ENCODE assay signal across 19 cellular contexts in the genomic region with DNA sequence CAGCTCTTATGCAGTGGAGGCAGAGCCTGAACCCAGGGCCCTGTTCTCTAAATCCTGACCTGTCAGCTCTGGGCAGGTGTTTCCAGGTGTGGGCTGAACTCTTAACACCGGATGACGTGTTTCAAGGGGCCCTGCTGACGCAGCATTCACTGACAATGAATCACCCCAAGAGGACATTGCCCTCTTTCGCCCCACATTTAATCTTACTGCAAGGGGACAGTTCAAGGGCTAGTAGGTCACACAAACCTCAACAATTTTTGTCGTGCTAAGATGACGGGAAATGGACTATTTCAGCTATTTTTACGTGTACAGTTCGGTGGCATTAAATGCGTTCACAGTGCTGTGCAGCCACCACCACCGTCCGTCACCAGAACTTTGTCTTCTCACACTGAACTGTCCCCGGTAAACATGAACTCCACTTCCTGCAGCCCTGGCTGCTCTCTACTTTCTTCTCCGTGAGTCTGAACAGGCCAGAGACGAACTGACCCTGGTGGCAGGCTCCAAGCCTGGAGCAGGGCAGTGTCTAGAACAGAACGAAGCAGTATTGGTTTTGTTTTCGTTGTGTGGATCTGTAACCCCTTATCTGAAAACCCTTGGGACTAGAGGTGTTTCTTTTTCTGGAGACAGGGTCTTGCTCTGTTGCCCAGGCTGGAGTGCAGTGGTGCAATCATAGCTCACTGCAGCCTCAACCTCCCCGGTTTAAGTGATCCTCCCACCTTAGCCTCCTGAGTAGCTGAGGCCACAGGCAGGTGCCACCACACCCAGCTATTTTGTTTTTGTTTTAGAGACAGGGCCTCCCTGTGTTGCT.
DNase-seq lines count a peak whose midpoint lies in the region; ATAC-seq, FAIRE-seq and TF ChIP-seq lines count a peak whose summit lies in the region.
"Had no signal": no experiment of that assay in that cellular context is flagged by ENCODE, and none has a peak within 500 bp of the region (broad histone marks: within the 10 kb centered on the region; RNA-seq: fewer than 3 reads in every experiment).

No MANE protein-coding gene starts in this region.

- peaks cover 81% of the 10 kb centered on the region for H3K4me1 Mint-ChIP-seq in HFFc6 (ENCODE audit: low read depth)
- H3K4me1 Mint-ChIP-seq in nephron = peaks cover 81% of the 10 kb centered on the region
- H3K4me1 Mint-ChIP-seq: activated naive CD8-positive, alpha-beta T cell treated with anti-CD3 and anti-CD28 coated beads for 36 hours had no signal

- H3K36me3 Mint-ChIP-seq in HFFc6 (ENCODE audit: low read depth) (peaks cover 14% of the 10 kb centered on the region), nephron (ENCODE audit: low read depth) (no peaks in the 10 kb centered on the region)
- H3K36me3 Mint-ChIP-seq: activated naive CD8-positive, alpha-beta T cell treated with anti-CD3 and anti-CD28 coated beads for 36 hours had no signal

- no peaks in the 10 kb centered on the region for H3K27me3 ChIP-seq in duodenal mucosa (ENCODE audit: control insufficient read depth in 1 of 2, insufficient read depth in 2 of 2, low read length in 2 of 2)
- no peaks in the 10 kb centered on the region for H3K27me3 ChIP-seq in SK-N-SH (ENCODE audit: insufficient read depth)
- H3K27me3 ChIP-seq: gastrocnemius medialis, upper lobe of right lung had no signal

- H3K4me1 ChIP-seq in A549 (peaks cover 11% of the 10 kb centered on the region), duodenal mucosa (ENCODE audit: control insufficient read depth in 1 of 2, insufficient read depth in 2 of 2, low read length in 2 of 2) (peaks cover 35 to 47% of the 10 kb centered on the region in 2 donors), SK-N-SH (ENCODE audit: control insufficient read depth in 1 of 2, insufficient read depth in 2 of 2, low read depth in 1 of 2, low read length in 1 of 2) (peaks cover 9 to 63% of the 10 kb centered on the region in 2 experiments; a peak in 3 of 4 replicates)

- no peak for TF ChIP-seq EP300 in A549 (IDR thresholded peaks at IDR 0.05)
- TF ChIP-seq EP300 in SK-N-SH (IDR thresholded peaks at IDR 0.05; ENCODE audit: borderline replicate concordance in 1 of 2, low read depth in 1 of 2, low read length in 1 of 2) = no peak

- no peak for TF ChIP-seq POLR2A in A549 (IDR thresholded peaks at IDR 0.05; ENCODE audit: low read length)

- H3K27ac ChIP-seq in A549 (no peak overlapping the region), duodenal mucosa (ENCODE audit: low read depth, low read length) (peak overlapping the region; percentile 39), SK-N-SH (ENCODE audit: low read depth in 2 of 2, low read length in 1 of 2) (no peak overlapping the region)
- H3K27ac ChIP-seq: gastrocnemius medialis had no signal

- FAIRE-seq in A549 (lab: Jason Lieb, UNC) = no peak
- FAIRE-seq: endometrium had no signal

- no peaks in the 10 kb centered on the region for H3F3A ChIP-seq in SK-N-SH (replicated peaks; ENCODE audit: insufficient read depth)

- H3K79me2 ChIP-seq in SK-N-SH (ENCODE audit: insufficient read depth) = peaks cover 34% of the 10 kb centered on the region; the same call in 1 of the 2 replicates

- H3K4me3 Mint-ChIP-seq in HFFc6 = peak overlapping the region; percentile 11; the same call in 1 of the 2 replicates
- peak overlapping the region in 2 of 3 experiments; percentile 10 to 22 for H3K4me3 Mint-ChIP-seq in nephron
- H3K4me3 Mint-ChIP-seq: activated naive CD8-positive, alpha-beta T cell treated with anti-CD3 and anti-CD28 coated beads for 36 hours had no signal

- TF ChIP-seq RAD21 in A549 (conservative IDR thresholded peaks at IDR 0.05 in 1 of 2, IDR thresholded peaks at IDR 0.05 in 1 of 2) (no peak), SK-N-SH (IDR thresholded peaks at IDR 0.05; ENCODE audit: low read length) (no peak)

- whole genome bisulfite sequencing in A549 (ENCODE audit: missing lambda C conversion rate) = 83% methylated on average over 17 of the region's 17 CpGs
- 93% methylated on average over 16 of the region's 17 CpGs for WGBS in SK-N-SH (ENCODE audit: low lambda C conversion rate)

- H3K4me2 ChIP-seq in A549 (no peak overlapping the region), SK-N-SH (no peak overlapping the region)

- H3K9me3 Mint-ChIP-seq in HFFc6 (no peaks in the 10 kb centered on the region), nephron (no peaks in the 10 kb centered on the region)
- H3K9me3 Mint-ChIP-seq: activated naive CD8-positive, alpha-beta T cell treated with anti-CD3 and anti-CD28 coated beads for 36 hours had no signal

- no peaks in the 10 kb centered on the region for H4K20me1 ChIP-seq in SK-N-SH (ENCODE audit: insufficient read depth)

- POLR2A ChIA-PET in A549 (lab: Yijun Ruan, JAX) (interaction anchor here (0.7 kb wide), 1 partner anchor 40 kb away, joined by 4 read pairs; no protein-coding TSS in a partner anchor), SK-N-SH (lab: Yijun Ruan, JAX) (no interaction called here)

- H3K27ac Mint-ChIP-seq in HFFc6 (peak overlapping the region; percentile 85), nephron (peak overlapping the region; percentile 91 to 98 (median 93))
- H3K27ac Mint-ChIP-seq: activated naive CD8-positive, alpha-beta T cell treated with anti-CD3 and anti-CD28 coated beads for 36 hours had no signal

- no peaks in the 10 kb centered on the region for H3K9me2 ChIP-seq in SK-N-SH

- H3K4me3 ChIP-seq in A549 = no peak overlapping the region
- H3K4me3 ChIP-seq in duodenal mucosa (ENCODE audit: low read depth in 1 of 2, low read length in 2 of 2) = peak overlapping the region in 1 of 2 donors; percentile 23
- no peak overlapping the region for H3K4me3 ChIP-seq in SK-N-SH (ENCODE audit: low read depth in 2 of 2, low read length in 1 of 2)
- H3K4me3 ChIP-seq: gastrocnemius medialis, upper lobe of right lung had no signal

- H2AFZ ChIP-seq in SK-N-SH (ENCODE audit: low read depth) = no peak overlapping the region

- H3K36me3 ChIP-seq in duodenal mucosa (ENCODE audit: control insufficient read depth in 1 of 2, insufficient read depth in 2 of 2, low read length in 2 of 2) = no peaks in the 10 kb centered on the region
- H3K36me3 ChIP-seq in SK-N-SH (replicated peaks in 1 of 2; ENCODE audit: control insufficient read depth in 1 of 2, insufficient read depth in 2 of 2, low read length in 1 of 2) = no peaks in the 10 kb centered on the region
- H3K36me3 ChIP-seq: gastrocnemius medialis, upper lobe of right lung had no signal

- H3K27me3 Mint-ChIP-seq in HFFc6 (ENCODE audit: insufficient read depth) (peaks cover 2% of the 10 kb centered on the region), nephron (ENCODE audit: low read depth) (no peaks in the 10 kb centered on the region)

- CTCF ChIA-PET in A549 (lab: Yijun Ruan, JAX) (interaction anchor here (0.9 to 1.3 kb wide), 2 partner anchors 45 to 86 kb away, joined by 3 to 7 read pairs; no protein-coding TSS in a partner anchor), SK-N-SH (lab: Yijun Ruan, JAX) (interaction anchor here (0.9 to 6.7 kb wide), 5 partner anchors 9 to 86 kb away, joined by 3 to 43 read pairs (median 3); no protein-coding TSS in a partner anchor)

- no peak for TF ChIP-seq CTCF in A549 (IDR thresholded peaks at IDR 0.05)
- TF ChIP-seq CTCF in HFFc6 (IDR thresholded peaks at IDR 0.05) = no peak
- no peak for TF ChIP-seq CTCF in nephron (IDR thresholded peaks at IDR 0.05; ENCODE audit: unreplicated experiment in 3 of 3)
- TF ChIP-seq CTCF in SK-N-SH (IDR thresholded peaks at IDR 0.05) = no peak

- no peak for DNase-seq in A549 (ENCODE audit: low read depth in 1 of 2, low spot score in 1 of 2)
- DNase-seq in HFFc6 = no peak
- no peak for DNase-seq in activated T-cell treated with anti-CD3 and anti-CD28 coated beads for 4 hours
- DNase-seq in SK-N-SH = no peak
- DNase-seq in DMS79 treated with DMSO at 0.1 percent for 48 hours (lab: John Stamatoyannopoulos, UW) = no peak
- DNase-seq: activated CD4-positive, alpha-beta T cell treated with anti-CD3 and anti-CD28 coated beads, Interleukin-2, amount 50 U/mL, for 1 hour; activated naive CD8-positive, alpha-beta T cell treated with anti-CD3 and anti-CD28 coated beads for 36 hours; cerebellar nuclear complex; gastrocnemius medialis; Karpas-422; NCI-H1417; NCI-H226; nucleus accumbens; stimulated activated CD4-positive, alpha-beta T cell treated with anti-CD3 and anti-CD28 coated beads, Interleukin-4, amount 100 ng/mL, for 4 hours; upper lobe of right lung had no signal

- H3K9me3 ChIP-seq in A549 = no peaks in the 10 kb centered on the region
- H3K9me3 ChIP-seq in duodenal mucosa (ENCODE audit: control insufficient read depth in 1 of 2, low read length in 2 of 2) = no peaks in the 10 kb centered on the region
- no peaks in the 10 kb centered on the region for H3K9me3 ChIP-seq in SK-N-SH
- H3K9me3 ChIP-seq: gastrocnemius medialis, upper lobe of right lung had no signal

- H3K9ac ChIP-seq in duodenal mucosa (ENCODE audit: low read depth in 1 of 2, low read length in 2 of 2) (no peak overlapping the region), SK-N-SH (no peak overlapping the region)

- ATAC-seq in A549 (no peak), HG03342 (IDR thresholded peaks at IDR 0.05; ENCODE audit: unreplicated experiment) (no peak)
- ATAC-seq: gastrocnemius medialis, upper lobe of right lung had no signal

TF ChIP-seq in A549, 52 proteins besides CTCF, POLR2A, EP300 and RAD21 (continues in another document):
- peak; percentile 14 for TF ChIP-seq MAFK (IDR thresholded peaks at IDR 0.05; ENCODE audit: partially characterized antibody)

TF ChIP-seq in SK-N-SH, 30 proteins besides CTCF, POLR2A, EP300 and RAD21 (continues in another document):
- no peak for TF ChIP-seq MEF2A (IDR thresholded peaks at IDR 0.05; ENCODE audit: borderline replicate concordance, low read depth)
- no peak for TF ChIP-seq ELF1 (IDR thresholded peaks at IDR 0.05)
- TF ChIP-seq FOXJ3 (CRISPR knock-in tag; IDR thresholded peaks at IDR 0.05) = no peak
- TF ChIP-seq TAF1 (IDR thresholded peaks at IDR 0.05; ENCODE audit: borderline replicate concordance, low read depth, low read length) = no peak
- no peak for TF ChIP-seq IRF3 (IDR thresholded peaks at IDR 0.05; ENCODE audit: low read depth, low read length)
- TF ChIP-seq MXI1 (IDR thresholded peaks at IDR 0.05; ENCODE audit: low read depth, low read length) = no peak
- no peak for TF ChIP-seq USF1 (IDR thresholded peaks at IDR 0.05; ENCODE audit: borderline replicate concordance, low read depth)
